ENCODE assay signal across 11 cellular contexts in the genomic region with DNA sequence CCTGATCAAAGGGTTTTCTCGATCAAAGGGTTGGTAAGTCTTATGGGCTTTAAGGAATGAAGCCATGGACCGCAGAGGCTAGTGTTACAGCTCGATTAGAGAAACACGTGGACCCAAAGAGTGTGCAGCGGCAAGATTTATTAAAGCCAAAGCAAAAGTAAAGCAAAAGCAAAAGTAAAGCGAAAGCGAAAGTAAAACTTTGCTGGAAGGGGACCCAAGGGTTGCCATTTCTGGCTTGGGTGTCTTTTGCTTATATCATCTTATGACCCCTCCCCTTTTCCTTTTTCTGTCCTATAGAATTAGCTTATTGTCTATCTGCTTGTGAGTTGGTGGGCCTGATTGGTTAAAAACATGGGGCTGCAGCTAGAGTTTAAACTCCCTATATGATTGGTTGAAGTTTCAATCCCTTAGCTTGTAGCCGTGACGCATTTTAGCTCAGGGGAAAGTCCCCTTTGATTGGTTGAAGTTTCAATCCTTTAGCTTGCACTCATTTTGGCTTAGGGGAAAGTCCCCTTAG.
DNase-seq lines count a peak whose midpoint lies in the region; ATAC-seq and TF ChIP-seq lines count a peak whose summit lies in the region.
"Had no signal": no experiment of that assay in that cellular context is flagged by ENCODE, and none has a peak within 500 bp of the region (broad histone marks: within the 10 kb centered on the region; RNA-seq: fewer than 3 reads in every experiment).

No MANE protein-coding gene starts in this region.

- H3K9me3 ChIP-seq in psoas muscle = no peaks in the 10 kb centered on the region

- ATAC-seq in HG02885 (IDR thresholded peaks at IDR 0.05; ENCODE audit: poor library complexity, unreplicated experiment) (peak; percentile 58), psoas muscle (no peak), left cardiac atrium (no peak), GM19397 (IDR thresholded peaks at IDR 0.05; ENCODE audit: unreplicated experiment) (no peak), omental fat pad (ENCODE audit: low FRiP score) (no peak)
- ATAC-seq: activated T-cell treated with anti-CD3 and anti-CD28 coated beads, Interleukin-2, amount 50 U/mL, for 4 hours had no signal

- TF ChIP-seq CTCF in psoas muscle (IDR thresholded peaks at IDR 0.05) = no peak
- TF ChIP-seq CTCF in omental fat pad (IDR thresholded peaks at IDR 0.05) = no peak

- no peaks in the 10 kb centered on the region for H3K27me3 ChIP-seq in psoas muscle (ENCODE audit: insufficient read depth in 3 of 3, low read length in 2 of 3)
- H3K27me3 ChIP-seq: dorsolateral prefrontal cortex had no signal

- no peaks in the 10 kb centered on the region for H3K36me3 ChIP-seq in psoas muscle (ENCODE audit: insufficient read depth in 1 of 2, low read depth in 1 of 2)

- H3K4me3 ChIP-seq in psoas muscle = peak overlapping the region; percentile 51
- H3K4me3 ChIP-seq: dorsolateral prefrontal cortex had no signal

- H3K4me1 ChIP-seq in psoas muscle = no peaks in the 10 kb centered on the region

- no peak overlapping the region for H3K27ac ChIP-seq in psoas muscle
- H3K27ac ChIP-seq: dorsolateral prefrontal cortex had no signal

- 56 to 78% (median 65%) methylated on average over 9 of the region's 9 CpGs for WGBS in psoas muscle, 3 donors

- intact Hi-C loops in psoas muscle (cut with DNase I) (no loop called here), left cardiac atrium (cut with DNase I) (no loop called here)

- DNase-seq in NCI-H1105 treated with DMSO at 0.1 percent for 48 hours (lab: John Stamatoyannopoulos, UW) (peak; percentile 11), NCI-H1105 (lab: John Stamatoyannopoulos, UW) (no peak), RPMI7951 (ENCODE audit: low read depth) (peak; percentile 79), psoas muscle (no peak), left cardiac atrium (no peak), omental fat pad (ENCODE audit: low spot score) (no peak)
- DNase-seq: activated T-cell treated with anti-CD3 and anti-CD28 coated beads, Interleukin-2, amount 50 U/mL, for 4 hours; dorsolateral prefrontal cortex; stimulated activated naive CD4-positive, alpha-beta T cell had no signal

Comparison
In these comparisons a context has a peak if more than half of its experiments do, and no peak if none do; other contexts are left out.
1. DNase-seq: peak in NCI-H1105 treated with DMSO at 0.1 percent for 48 hours (single experiment) and RPMI7951 (single experiment); none in NCI-H1105 (single experiment), psoas muscle (0 of 2), left cardiac atrium (single experiment) and omental fat pad (single experiment).